28 cellular contexts compared by ENCODE assay signal in genomic region chr11:112265659-112266409, GRCh38. TPM values are rescaled to one million over a fixed set of nuclear protein-coding genes. Genes with fewer than 3 reads are reported as not detected.
DNase-seq lines count a peak whose midpoint lies in the region; ATAC-seq and TF ChIP-seq lines count a peak whose summit lies in the region.
"Had no signal": no experiment of that assay in that cellular context is flagged by ENCODE, and none has a peak within 500 bp of the region (broad histone marks: within the 10 kb centered on the region; RNA-seq: fewer than 3 reads in every experiment).

No MANE protein-coding gene starts in this region.

- H3K4me1 ChIP-seq in heart right ventricle, result peaks cover 0 to 24% (median 0%) of the 10 kb centered on the region in 9 donors
- H3K4me1 ChIP-seq in mucosa of descending colon (ENCODE audit: low read depth), result peaks cover 10% of the 10 kb centered on the region
- H3K4me1 ChIP-seq: gastrocnemius medialis had no signal

- CTCF ChIA-PET in BJ (lab: Yijun Ruan, JAX), result interaction anchor here (2.2 to 2.9 kb wide), 2 partner anchors 14 to 46 kb away, joined by 5 to 13 read pairs; no protein-coding TSS in a partner anchor

- ATAC-seq in heart right ventricle, result peak in 6 of 8 donors; percentile 73 to 84 (median 76)
- no peak for ATAC-seq in mucosa of descending colon
- ATAC-seq in HG02759 (IDR thresholded peaks at IDR 0.05; ENCODE audit: unreplicated experiment), result no peak
- ATAC-seq: effector memory CD8-positive, alpha-beta T cell; gastrocnemius medialis; naive thymus-derived CD4-positive, alpha-beta T cell had no signal

- DNase-seq in BJ (ENCODE audit: low read depth), result peak; percentile 88
- DNase-seq in SK-N-DZ (ENCODE audit: low spot score), result peak; percentile 18
- DNase-seq in heart right ventricle, result peak in 1 of 2 donors; percentile 37
- no peak for DNase-seq in caudate nucleus (lab: John Stamatoyannopoulos, UW)
- DNase-seq in cerebellar cortex (ENCODE audit: low spot score), result no peak
- no peak for DNase-seq in mucosa of descending colon
- DNase-seq: ACHN; activated B cell treated with CpG ODN at 0.5 μM for 24 hours; activated CD4-positive, alpha-beta T cell treated with anti-CD3 and anti-CD28 coated beads, Interleukin-2, amount 50 U/mL, for 4 hours; effector memory CD8-positive, alpha-beta T cell; gastrocnemius medialis; naive thymus-derived CD4-positive, alpha-beta T cell; NCI-H1105; NCI-H2081 treated with DMSO at 0.1 percent for 48 hours; NCI-H345; NCI-H774; stimulated activated CD4-positive, alpha-beta T cell treated with anti-CD3 and anti-CD28 coated beads, Interleukin-4, amount 100 ng/mL, for 4 hours; stimulated activated naive CD4-positive, alpha-beta T cell; T-helper 9 cell had no signal

- POLR2A ChIA-PET in BJ (lab: Charles Lee), result no interaction called here

- no peaks in the 10 kb centered on the region for H3K36me3 Mint-ChIP-seq in nephron (ENCODE audit: low read depth)

- peak overlapping the region in 2 of 3 experiments; percentile 43 to 58 for H3K27ac Mint-ChIP-seq in nephron
- H3K27ac Mint-ChIP-seq: activated B cell treated with CpG ODN at 0.5 μM for 24 hours; activated naive CD8-positive, alpha-beta T cell; activated T-helper 2 cell treated with anti-CD3 and anti-CD28 coated beads, Interferon-gamma antibody, Interleukin-2, Interleukin-4, amounts not matched to agents 10 μg/mL and 5 μg/mL and 100 μg/mL, durations not matched to agents 14 hours and 24 hours and 36 hours; effector memory CD8-positive, alpha-beta T cell; naive thymus-derived CD4-positive, alpha-beta T cell had no signal

- H3K9me3 Mint-ChIP-seq in nephron, result no peaks in the 10 kb centered on the region
- H3K9me3 Mint-ChIP-seq: activated B cell treated with CpG ODN at 0.5 μM for 24 hours; activated T-helper 2 cell treated with anti-CD3 and anti-CD28 coated beads, Interferon-gamma antibody, Interleukin-2, Interleukin-4, amounts not matched to agents 10 μg/mL and 5 μg/mL and 100 μg/mL, durations not matched to agents 14 hours and 24 hours and 36 hours; effector memory CD8-positive, alpha-beta T cell; naive thymus-derived CD4-positive, alpha-beta T cell had no signal

- H3K27ac ChIP-seq in heart right ventricle, result peak overlapping the region in 2 of 10 donors; percentile 1 to 34
- no peak overlapping the region for H3K27ac ChIP-seq in caudate nucleus (ENCODE audit: low read depth, low read length)
- H3K27ac ChIP-seq: esophagus muscularis mucosa, gastrocnemius medialis, thoracic aorta had no signal

- H3K27me3 ChIP-seq in BJ (ENCODE audit: control insufficient read depth, insufficient read depth, low read length) (no peaks in the 10 kb centered on the region), heart right ventricle (no peaks in the 10 kb centered on the region)
- H3K27me3 ChIP-seq: esophagus muscularis mucosa, gastrocnemius medialis had no signal

- H3K4me1 Mint-ChIP-seq in nephron, result peaks cover 14% of the 10 kb centered on the region
- H3K4me1 Mint-ChIP-seq: naive thymus-derived CD4-positive, alpha-beta T cell had no signal

- H3K4me3 Mint-ChIP-seq in nephron, result no peak overlapping the region
- H3K4me3 Mint-ChIP-seq: activated B cell treated with CpG ODN at 0.5 μM for 24 hours; activated naive CD8-positive, alpha-beta T cell; effector memory CD8-positive, alpha-beta T cell; naive thymus-derived CD4-positive, alpha-beta T cell had no signal

- intact Hi-C loops in heart right ventricle (cut with DNase I), result no loop called here
- intact Hi-C loops in mucosa of descending colon (cut with DNase I, micrococcal nuclease), result no loop called here

- no peaks in the 10 kb centered on the region for H3K9me3 ChIP-seq in heart right ventricle
- H3K9me3 ChIP-seq in mucosa of descending colon, result no peaks in the 10 kb centered on the region
- H3K9me3 ChIP-seq: esophagus muscularis mucosa, gastrocnemius medialis, thoracic aorta had no signal

- H3K36me3 ChIP-seq in BJ (ENCODE audit: control insufficient read depth, insufficient read depth, low read length) (no peaks in the 10 kb centered on the region), heart right ventricle (no peaks in the 10 kb centered on the region), mucosa of descending colon (ENCODE audit: low read depth) (no peaks in the 10 kb centered on the region)
- H3K36me3 ChIP-seq: esophagus muscularis mucosa, gastrocnemius medialis, thoracic aorta had no signal

- WGBS in heart right ventricle, 2 donors, result 55 to 75% methylated on average over 11 of the region's 11 CpGs

- no peak for TF ChIP-seq CTCF in BJ (IDR thresholded peaks at IDR 0.05; ENCODE audit: insufficient read depth, low read depth, low read length)
- TF ChIP-seq CTCF in heart right ventricle (IDR thresholded peaks at IDR 0.05), result no peak
- TF ChIP-seq CTCF in nephron (IDR thresholded peaks at IDR 0.05; ENCODE audit: unreplicated experiment in 3 of 3), result no peak
- TF ChIP-seq CTCF in mucosa of descending colon (IDR thresholded peaks at IDR 0.05), result no peak

- H3K4me3 ChIP-seq in BJ (ENCODE audit: low read depth, low read length) (no peak overlapping the region), heart right ventricle (no peak overlapping the region), mucosa of descending colon (no peak overlapping the region)
- H3K4me3 ChIP-seq: esophagus muscularis mucosa, gastrocnemius medialis, thoracic aorta had no signal

- no peaks in the 10 kb centered on the region for H3K27me3 Mint-ChIP-seq in nephron (ENCODE audit: low read depth)
- H3K27me3 Mint-ChIP-seq: activated B cell treated with CpG ODN at 0.5 μM for 24 hours; activated naive CD8-positive, alpha-beta T cell; effector memory CD8-positive, alpha-beta T cell had no signal

RNA-seq across cellular contexts. Expression of gene PLET1, which starts 5.2 kb away (rescaled TPM):
- not detected in 2 replicates for polyA plus RNA-seq in BJ (2011; rRNA removed)
- not detected in 2 replicates for polyA minus RNA-seq in BJ (2011; rRNA and poly(A)+ RNA removed)
- polyA plus RNA-seq in SK-N-DZ (2014; cell fraction: cytosol; rRNA removed), result not detected in 2 replicates
- polyA plus RNA-seq in SK-N-DZ (2014; cell fraction: nucleus; rRNA removed), result not detected in 2 replicates
- not detected for total RNA-seq in heart right ventricle
- polyA plus RNA-seq in heart right ventricle, result not detected
- not detected for total RNA-seq in mucosa of descending colon
- total RNA-seq: activated B cell treated with CpG ODN at 0.5 μM for 24 hours; activated T-helper 2 cell treated with anti-CD3 and anti-CD28 coated beads, Interferon-gamma antibody, Interleukin-2, Interleukin-4, amounts not matched to agents 10 μg/mL and 5 μg/mL and 100 μg/mL, durations not matched to agents 14 hours and 24 hours and 36 hours; esophagus muscularis mucosa; gastrocnemius medialis; lung microvascular endothelial cell; naive thymus-derived CD4-positive, alpha-beta T cell; omental fat pad; thoracic aorta had no signal
- polyA plus RNA-seq: keratinocyte; naive thymus-derived CD4-positive, alpha-beta T cell had no signal

RNA-seq across cellular contexts. Expression of gene PTS, which starts 39.6 kb away (rescaled TPM):
- polyA plus RNA-seq in BJ (2011; rRNA removed) (21.3 and 53.4 TPM in 2 replicates), heart right ventricle (10 to 100 TPM; 47.8 to 75.0 TPM)
- polyA minus RNA-seq in BJ (2011; rRNA and poly(A)+ RNA removed), result 16.8 and 17.7 TPM in 2 replicates
- polyA plus RNA-seq in SK-N-DZ (2014; cell fraction: cytosol; rRNA removed), result 35.7 and 37.3 TPM in 2 replicates
- 55.1 and 59.1 TPM in 2 replicates for polyA plus RNA-seq in SK-N-DZ (2014; cell fraction: nucleus; rRNA removed)
- total RNA-seq in heart right ventricle (10 to 100 TPM; 22.5 to 36.3 (median 26.5) TPM), mucosa of descending colon (10 to 100 TPM; 27.4 to 29.5 (median 27.7) TPM)

Comparison
In these comparisons a context has a peak if more than half of its experiments do, and no peak if none do; other contexts are left out.
1. DNase-seq: peak in BJ (single experiment) and SK-N-DZ (single experiment); none in caudate nucleus (0 of 61), cerebellar cortex (single experiment) and mucosa of descending colon (0 of 3).
2. ATAC-seq: peak in heart right ventricle (6 of 8); none in mucosa of descending colon (single experiment) and HG02759 (single experiment).